In the genomic region with DNA sequence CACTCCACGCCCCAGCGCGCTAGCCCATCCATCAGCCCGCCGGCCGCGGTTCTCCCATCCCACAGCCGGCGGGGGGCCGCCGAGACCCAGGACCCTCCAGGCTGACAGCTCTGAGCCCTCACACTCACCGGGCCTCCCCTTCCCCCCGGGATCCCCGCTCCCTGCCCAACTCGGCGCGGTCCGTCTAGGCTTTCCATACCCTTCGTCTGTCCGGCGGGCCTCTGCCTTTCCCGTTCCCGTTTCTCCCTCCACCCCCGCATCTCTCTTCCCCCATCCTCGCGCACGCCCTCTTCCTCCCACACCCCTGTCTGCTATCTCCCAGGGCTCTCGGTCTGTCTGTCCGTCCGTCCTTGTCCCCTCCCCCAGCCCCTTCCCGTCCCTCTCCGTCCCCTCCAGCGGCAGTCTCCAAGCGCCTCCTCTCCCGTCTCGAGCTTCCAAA, we compare ENCODE assay signal across 8 cellular contexts. TPM values are rescaled to one million over a fixed set of nuclear protein-coding genes. Genes with fewer than 3 reads are reported as not detected.
A peak's percentile ranks its signal among the peaks of the same experiment; 100 is the strongest.
DNase-seq lines count a peak whose midpoint lies in the region; ATAC-seq, FAIRE-seq and TF ChIP-seq lines count a peak whose summit lies in the region.

No MANE protein-coding gene starts in this region.

- H4K91ac ChIP-seq in H1 (replicated peaks; ENCODE audit: insufficient read length, low read length): peak overlapping the region; percentile 82

- H3K27me3 Mint-ChIP-seq in nephron progenitor cell (ENCODE audit: low read depth, poor library complexity) (peaks cover 3% of the 10 kb centered on the region), natural killer cell (ENCODE audit: low read depth in 2 of 2) (no peaks in the 10 kb centered on the region)

- TF ChIP-seq POLR2A in H1 (IDR thresholded peaks at IDR 0.05; ENCODE audit: control extremely low read depth in 1 of 2, low read depth in 2 of 2, low read length in 2 of 2): no peak

- H4K20me1 ChIP-seq in BLaER1 (no peaks in the 10 kb centered on the region), MM.1S (ENCODE audit: insufficient read depth, low read length) (no peaks in the 10 kb centered on the region), H1 (replicated peaks in 1 of 2; ENCODE audit: control insufficient read depth in 1 of 2, insufficient read depth in 2 of 2, low read length in 2 of 2) (peaks cover 0 to 2% of the 10 kb centered on the region in 2 experiments)

- H3K4me3 Mint-ChIP-seq in nephron progenitor cell (no peak overlapping the region), natural killer cell (no peak overlapping the region)

- H3K23ac ChIP-seq in H1 (ENCODE audit: insufficient read length): no peak overlapping the region

- H2AK5ac ChIP-seq in H1 (ENCODE audit: low read depth, low read length): 0 out of 2 replicates have a peak overlapping the region, but pooled peaks have one; percentile 96

- no peak overlapping the region for H3K27ac Mint-ChIP-seq in nephron progenitor cell
- no peak overlapping the region for H3K27ac Mint-ChIP-seq in natural killer cell

- ATAC-seq in HG03460 (IDR thresholded peaks at IDR 0.05; ENCODE audit: unreplicated experiment) (no peak), natural killer cell (no peak)

- CTCF ChIA-PET in H1 (lab: Charles Lee; ENCODE audit: partially characterized antibody): interaction anchor here (34.2 to 70.5 kb wide), 2 partner anchors 23 to 74 kb away, joined by 1314 to 2092 read pairs; a partner anchor contains a TSS

- H3K27ac ChIP-seq in BLaER1: peak overlapping the region; percentile 75
- H3K27ac ChIP-seq in MM.1S (ENCODE audit: low read length): no peak overlapping the region
- H3K27ac ChIP-seq in H1 (ENCODE audit: low read depth, low read length): peak overlapping the region; percentile 61

- peak overlapping the region; percentile 74 for H2AFZ ChIP-seq in MM.1S (ENCODE audit: low read length)
- H2AFZ ChIP-seq in H1 (ENCODE audit: low read length): no peak overlapping the region

- POLR2A ChIA-PET in H1 (lab: Charles Lee; ENCODE audit: partially characterized antibody): interaction anchor here (0.6 to 52.7 kb wide), 7 partner anchors 3 to 544 kb away, joined by 3 to 1523 read pairs (median 4); a partner anchor contains a TSS

- H3K9ac ChIP-seq in BLaER1: peak overlapping the region; percentile 84
- peak overlapping the region; percentile 23; the same call in 1 of the 2 replicates for H3K9ac ChIP-seq in MM.1S (ENCODE audit: low read length)
- H3K9ac ChIP-seq in H1 (replicated peaks in 1 of 4; ENCODE audit: extremely low read depth in 1 of 4, low read depth in 3 of 4, low read length in 3 of 4): peak overlapping the region; percentile 56 to 82 (median 72)

- H3K14ac ChIP-seq in H1 (ENCODE audit: insufficient read length): peak overlapping the region; percentile 2

- H3K4me1 ChIP-seq in BLaER1: peaks cover 44% of the 10 kb centered on the region
- H3K4me1 ChIP-seq in MM.1S (ENCODE audit: low read length): no peaks in the 10 kb centered on the region
- peaks cover 26 to 49% (median 35%) of the 10 kb centered on the region in 4 experiments for H3K4me1 ChIP-seq in H1 (replicated peaks in 1 of 4; ENCODE audit: control insufficient read depth in 3 of 4, insufficient read depth in 4 of 4, low read length in 3 of 4)

- no peaks in the 10 kb centered on the region for H3K79me2 ChIP-seq in MM.1S (ENCODE audit: low read length)
- H3K79me2 ChIP-seq in H1 (ENCODE audit: control insufficient read depth in 1 of 2, insufficient read depth in 2 of 2, low read length in 2 of 2): peaks cover 10 to 49% of the 10 kb centered on the region in 2 experiments; a peak in 3 of 4 replicates

- DNase-seq in MM.1S (no peak), H1 (ENCODE audit: low read depth in 1 of 2, low spot score in 2 of 2) (peak in 1 of 2 experiments; percentile 80), nephron progenitor cell (peak; percentile 64), GM10266 (ENCODE audit: extremely low spot score) (no peak), natural killer cell (no peak)
- DNase-seq in stimulated activated CD4-positive, alpha-beta T cell treated with anti-CD3 and anti-CD28 coated beads, Interleukin-15, amount 100 ng/mL, for 24 hours: no peak

- H4K8ac ChIP-seq in H1 (ENCODE audit: extremely low read depth, insufficient read depth, low read length): peak overlapping the region; percentile 75

- H3K36me3 Mint-ChIP-seq in nephron progenitor cell (ENCODE audit: low read depth) (no peaks in the 10 kb centered on the region), natural killer cell (no peaks in the 10 kb centered on the region)

- H3K4me2 ChIP-seq in BLaER1 (peak overlapping the region; percentile 92), MM.1S (ENCODE audit: low read depth, low read length) (peak overlapping the region; percentile 76), H1 (ENCODE audit: insufficient read depth in 1 of 2, low read depth in 2 of 2, low read length in 2 of 2) (peak overlapping the region; percentile 99 to 100)

- TF ChIP-seq EP300 in H1 (IDR thresholded peaks at IDR 0.05; ENCODE audit: borderline replicate concordance in 1 of 2, low read depth in 2 of 2, low read length in 2 of 2): no peak

- peak overlapping the region; percentile 90 for H3K18ac ChIP-seq in H1 (ENCODE audit: extremely low read depth, low read length)

- FAIRE-seq in H1 (lab: Jason Lieb, UNC): no peak

- H3F3A ChIP-seq in MM.1S (ENCODE audit: insufficient read depth, low read length): no peaks in the 10 kb centered on the region

- H2BK5ac ChIP-seq in H1 (ENCODE audit: low read depth, low read length): peak overlapping the region; percentile 95

- H3K9me2 ChIP-seq in MM.1S (replicated peaks; ENCODE audit: insufficient read depth, low read length): no peaks in the 10 kb centered on the region

- H3K9me3 Mint-ChIP-seq in nephron progenitor cell (no peaks in the 10 kb centered on the region), natural killer cell (no peaks in the 10 kb centered on the region)

- peak overlapping the region; percentile 93 for H3K56ac ChIP-seq in H1 (replicated peaks; ENCODE audit: insufficient read length, low read depth, low read length)

- TF ChIP-seq RAD21 in H1 (IDR thresholded peaks at IDR 0.05 in 1 of 2, conservative IDR thresholded peaks at IDR 0.05 in 1 of 2; ENCODE audit: low read depth in 2 of 2, low read length in 2 of 2): peak; percentile 5 to 10; a peak in 2 of 4 replicates

- H3K4ac ChIP-seq in H1 (replicated peaks; ENCODE audit: insufficient read length, low read depth, low read length): peak overlapping the region; percentile 76

- no peaks in the 10 kb centered on the region for H3K9me3 ChIP-seq in BLaER1
- no peaks in the 10 kb centered on the region for H3K9me3 ChIP-seq in MM.1S (replicated peaks; ENCODE audit: insufficient read depth, low read length)
- H3K9me3 ChIP-seq in H1 (ENCODE audit: insufficient read depth in 2 of 2, low read depth in 1 of 2, low read length in 1 of 2): no peaks in the 10 kb centered on the region

- intact Hi-C loops in natural killer cell (cut with micrococcal nuclease): loop anchor here (1.0 kb wide), 1 partner anchor 82 kb away; a partner anchor contains a TSS

- peak overlapping the region; percentile 61 for H4K5ac ChIP-seq in H1 (ENCODE audit: insufficient read length, low read depth, low read length)

- H3K4me1 Mint-ChIP-seq in nephron progenitor cell (peaks cover 11% of the 10 kb centered on the region), natural killer cell (peaks cover 6 to 15% of the 10 kb centered on the region in 2 donors)

- H3K4me3 ChIP-seq in BLaER1 (peak overlapping the region; percentile 79), MM.1S (ENCODE audit: low read length) (peak overlapping the region; percentile 65), H1 (ENCODE audit: extremely low read depth in 1 of 4, insufficient read depth in 2 of 4, low read depth in 3 of 4, low read length in 4 of 4) (peak overlapping the region; percentile 87 to 99 (median 92))

- WGBS in H1 (ENCODE audit: extremely low coverage in 1 of 2, insufficient coverage in 1 of 2, insufficient read length in 1 of 2, insufficient replicate concordance in 2 of 2, low coverage in 1 of 2, low lambda C conversion rate in 2 of 2, missing lambda C conversion rate in 1 of 2), 2 experiments: 7% methylated on average over 13 of the region's 36 CpGs; no CpG with 5 or more reads in 1 of the 2 experiments

- H3K27me3 ChIP-seq in BLaER1 (no peaks in the 10 kb centered on the region), MM.1S (replicated peaks; ENCODE audit: insufficient read depth, low read length) (no peaks in the 10 kb centered on the region), H1 (replicated peaks in 1 of 4; ENCODE audit: control insufficient read depth in 3 of 4, extremely low read depth in 1 of 4, insufficient read depth in 3 of 4, low read length in 3 of 4) (no peaks in the 10 kb centered on the region)

- H3K79me1 ChIP-seq in H1 (ENCODE audit: low read depth, low read length): peaks cover 19% of the 10 kb centered on the region; the same call in 1 of the 2 replicates

- H2BK15ac ChIP-seq in H1 (ENCODE audit: low read length): no peak overlapping the region

- peak overlapping the region; percentile 90 for H2BK12ac ChIP-seq in H1 (ENCODE audit: low read depth, low read length)

- TF ChIP-seq CTCF in MM.1S (IDR thresholded peaks at IDR 0.05; ENCODE audit: low read length) (no peak), H1 (IDR thresholded peaks at IDR 0.05; ENCODE audit: control extremely low read depth in 1 of 3, insufficient read depth in 1 of 3, low read depth in 1 of 3, low read length in 3 of 3) (no peak), nephron progenitor cell (IDR thresholded peaks at IDR 0.05) (no peak), GM10266 (IDR thresholded peaks at IDR 0.05; ENCODE audit: control insufficient read depth, insufficient read depth, low read depth, missing control alignments) (no peak), natural killer cell (IDR thresholded peaks at IDR 0.05) (no peak)

- no peaks in the 10 kb centered on the region for H3K36me3 ChIP-seq in BLaER1
- no peaks in the 10 kb centered on the region for H3K36me3 ChIP-seq in MM.1S (replicated peaks; ENCODE audit: insufficient read depth, low read length)
- H3K36me3 ChIP-seq in H1 (ENCODE audit: control insufficient read depth in 2 of 4, insufficient read depth in 4 of 4, low read length in 3 of 4): peaks cover 0 to 2% (median under 1%) of the 10 kb centered on the region in 4 experiments; a peak in 2 of 8 replicates

- H2BK120ac ChIP-seq in H1 (replicated peaks; ENCODE audit: low read depth, low read length): no peak overlapping the region

- no peak overlapping the region for H2BK20ac ChIP-seq in H1 (ENCODE audit: low read length)

- H3K23me2 ChIP-seq in H1 (ENCODE audit: low read depth, low read length): peaks cover 17% of the 10 kb centered on the region

RNA-seq across cellular contexts. Expression of a gene that starts 0.7 kb away (rescaled TPM):
- total RNA-seq in H1 (2021; fragmentation: NEBNext Ultra II Directional; extraction: Animal tissue kit (Norgen Biotek cat#: 25700)): 27.0 and 28.6 TPM in 2 replicates
- 2.7 and 3.7 TPM in 2 replicates for polyA plus RNA-seq in H1 (2011; rRNA removed)
- polyA plus RNA-seq in H1 (2011; cell fraction: cytosol; rRNA removed): 1.7 TPM
- polyA plus RNA-seq in H1 (2011; cell fraction: nucleus; rRNA removed): 7.3 TPM
- 14.7 to 22.4 TPM (median 19.8 TPM) in 4 replicates for polyA plus RNA-seq in H1 (2012, experiment 1 of 2)
- polyA plus RNA-seq in H1 (2012, experiment 2 of 2): 7.9 TPM
- polyA plus RNA-seq in H1 (2013, experiment 1 of 2): 13.2 TPM
- 12.1 TPM for polyA plus RNA-seq in H1 (2013, experiment 2 of 2)
- polyA minus RNA-seq in H1 (2011; rRNA and poly(A)+ RNA removed): 6.0 and 8.5 TPM in 2 replicates
- polyA minus RNA-seq in H1 (2011; cell fraction: cytosol; rRNA and poly(A)+ RNA removed): 15.5 TPM
- 13.7 TPM for polyA minus RNA-seq in H1 (2011; cell fraction: nucleus; rRNA and poly(A)+ RNA removed)
- total RNA-seq in natural killer cell: under 1 TPM; 0.07 to 0.72 (median 0.45) TPM

RNA-seq across cellular contexts. Expression of a gene that starts 5.2 kb away (rescaled TPM):
- 14.8 and 16.6 TPM in 2 replicates for total RNA-seq in H1 (2021; fragmentation: NEBNext Ultra II Directional; extraction: Animal tissue kit (Norgen Biotek cat#: 25700))
- polyA plus RNA-seq in H1 (2011; rRNA removed): 19.0 and 23.4 TPM in 2 replicates
- polyA plus RNA-seq in H1 (2011; cell fraction: cytosol; rRNA removed): 16.2 TPM
- polyA plus RNA-seq in H1 (2011; cell fraction: nucleus; rRNA removed): 16.0 TPM
- polyA plus RNA-seq in H1 (2012, experiment 1 of 2): 14.7 to 21.8 TPM (median 19.2 TPM) in 4 replicates
- polyA plus RNA-seq in H1 (2012, experiment 2 of 2): 25.1 TPM
- polyA plus RNA-seq in H1 (2013, experiment 1 of 2): 7.0 TPM
- polyA plus RNA-seq in H1 (2013, experiment 2 of 2): 8.4 TPM
- 16.4 and 30.4 TPM in 2 replicates for polyA minus RNA-seq in H1 (2011; rRNA and poly(A)+ RNA removed)
- 6.2 TPM for polyA minus RNA-seq in H1 (2011; cell fraction: cytosol; rRNA and poly(A)+ RNA removed)
- polyA minus RNA-seq in H1 (2011; cell fraction: nucleus; rRNA and poly(A)+ RNA removed): 14.0 TPM
- total RNA-seq in natural killer cell: 10 to 100 TPM; 16.5 to 19.3 (median 19.1) TPM

RNA-seq across cellular contexts. Expression of a gene that starts 16.7 kb away (rescaled TPM):
- total RNA-seq in H1 (2021; fragmentation: NEBNext Ultra II Directional; extraction: Animal tissue kit (Norgen Biotek cat#: 25700)): 70.1 and 70.9 TPM in 2 replicates
- polyA plus RNA-seq in H1 (2011; rRNA removed): 134 and 162 TPM in 2 replicates
- 149 TPM for polyA plus RNA-seq in H1 (2011; cell fraction: cytosol; rRNA removed)
- polyA plus RNA-seq in H1 (2011; cell fraction: nucleus; rRNA removed): 1,259 TPM
- 88.4 to 117 TPM (median 102 TPM) in 4 replicates for polyA plus RNA-seq in H1 (2012, experiment 1 of 2)
- 65.4 TPM for polyA plus RNA-seq in H1 (2012, experiment 2 of 2)
- polyA plus RNA-seq in H1 (2013, experiment 1 of 2): 65.1 TPM
- polyA plus RNA-seq in H1 (2013, experiment 2 of 2): 60.0 TPM
- 116 and 124 TPM in 2 replicates for polyA minus RNA-seq in H1 (2011; rRNA and poly(A)+ RNA removed)
- polyA minus RNA-seq in H1 (2011; cell fraction: cytosol; rRNA and poly(A)+ RNA removed): 57.8 TPM
- 206 TPM for polyA minus RNA-seq in H1 (2011; cell fraction: nucleus; rRNA and poly(A)+ RNA removed)
- 100 to 1,000 TPM; 219 to 296 (median 259) TPM for total RNA-seq in natural killer cell

RNA-seq across cellular contexts. Expression of a gene that starts 27.7 kb away (rescaled TPM):
- total RNA-seq in H1 (2021; fragmentation: NEBNext Ultra II Directional; extraction: Animal tissue kit (Norgen Biotek cat#: 25700)): 46.4 and 46.7 TPM in 2 replicates
- polyA plus RNA-seq in H1 (2011; rRNA removed): 23.9 and 35.0 TPM in 2 replicates
- 31.2 TPM for polyA plus RNA-seq in H1 (2011; cell fraction: cytosol; rRNA removed)
- polyA plus RNA-seq in H1 (2011; cell fraction: nucleus; rRNA removed): 48.6 TPM
- polyA plus RNA-seq in H1 (2012, experiment 1 of 2): 20.3 to 33.0 TPM (median 27.2 TPM) in 4 replicates
- 23.3 TPM for polyA plus RNA-seq in H1 (2012, experiment 2 of 2)
- 23.9 TPM for polyA plus RNA-seq in H1 (2013, experiment 1 of 2)
- 23.3 TPM for polyA plus RNA-seq in H1 (2013, experiment 2 of 2)
- 11.2 and 13.2 TPM in 2 replicates for polyA minus RNA-seq in H1 (2011; rRNA and poly(A)+ RNA removed)
- polyA minus RNA-seq in H1 (2011; cell fraction: cytosol; rRNA and poly(A)+ RNA removed): 19.1 TPM
- polyA minus RNA-seq in H1 (2011; cell fraction: nucleus; rRNA and poly(A)+ RNA removed): 24.3 TPM
- under 1 TPM in 1 of 3 donors, not detected in 2; 0.25 TPM for total RNA-seq in natural killer cell

Comparison
In these comparisons a context has a peak if more than half of its experiments do, and no peak if none do; other contexts are left out.
1. H3K9ac ChIP-seq: peak in every context shown above with its lines; median percentile 84 in BLaER1; 72 in H1; 23 in MM.1S.
2. RNA of a gene that starts 0.7 kb away (total RNA-seq): 27.0 to 28.6 TPM in H1; 0.07 to 0.72 TPM in natural killer cell; every median in the first group is over 10 times any median in the second.
3. Peak in every context shown above with its lines, with median percentiles within 50 percentile points of each other: H3K4me2 ChIP-seq and H3K4me3 ChIP-seq.